Comparison of ENCODE assay signal across 8 cellular contexts in the genomic region with DNA sequence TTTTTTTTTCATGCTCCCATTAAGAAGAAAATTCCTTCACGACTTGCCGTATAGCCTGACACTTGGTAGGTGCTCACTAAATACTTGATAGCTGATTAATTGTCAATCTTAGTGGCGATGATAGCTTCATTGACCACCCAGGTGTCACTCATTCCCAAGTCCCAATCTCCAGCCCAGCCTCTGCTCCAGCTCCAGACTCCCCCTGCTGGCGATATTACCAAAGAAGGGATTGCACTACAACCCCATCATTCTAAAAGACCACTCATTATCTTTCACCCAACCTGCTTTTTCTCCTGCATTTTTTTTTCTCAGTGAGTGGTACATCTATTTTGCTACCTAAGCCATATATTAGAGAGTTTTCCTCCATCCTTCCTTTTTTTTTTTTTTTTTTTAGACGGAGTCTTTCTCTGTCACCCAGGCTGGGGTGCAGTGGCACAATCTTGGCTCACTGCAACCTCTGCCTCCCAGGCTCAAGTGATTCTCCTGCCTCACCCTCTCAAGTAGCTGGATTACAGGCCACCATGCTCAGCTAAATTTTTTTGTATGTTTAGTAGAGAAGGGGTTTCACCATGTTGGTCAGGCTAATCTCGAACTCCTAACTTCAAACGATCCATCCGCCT. TPM values are rescaled to one million over a fixed set of nuclear protein-coding genes. Genes with fewer than 3 reads are reported as not detected.
DNase-seq lines count a peak whose midpoint lies in the region; ATAC-seq and TF ChIP-seq lines count a peak whose summit lies in the region.

No MANE protein-coding gene starts in this region.

- CTCF ChIA-PET in HEK293T (lab: Yijun Ruan, JAX) = interaction anchor here (0.5 to 3.0 kb wide), 16 partner anchors 8 to 1979 kb away, joined by 3 to 21 read pairs (median 5); no protein-coding TSS in a partner anchor

- TF ChIP-seq CTCF in fibroblast of villous mesenchyme (IDR thresholded peaks at IDR 0.05; ENCODE audit: insufficient read depth, low read depth, low read length) = peak; percentile 83
- peak; percentile 69 for TF ChIP-seq CTCF in psoas muscle (IDR thresholded peaks at IDR 0.05)

- H3K9me3 ChIP-seq in psoas muscle = no peaks in the 10 kb centered on the region

- H3K27me3 ChIP-seq in psoas muscle (ENCODE audit: insufficient read depth in 3 of 3, low read length in 2 of 3) = peaks cover 0 to 3% (median 0%) of the 10 kb centered on the region in 3 donors

- ATAC-seq in psoas muscle = peak in 3 of 4 donors; percentile 52 to 73 (median 57)
- no peak for ATAC-seq in HG03460 (IDR thresholded peaks at IDR 0.05; ENCODE audit: unreplicated experiment)

- H3K4me1 ChIP-seq in psoas muscle = no peaks in the 10 kb centered on the region

- H3K36me3 ChIP-seq in psoas muscle (ENCODE audit: insufficient read depth in 1 of 2, low read depth in 1 of 2) = no peaks in the 10 kb centered on the region

- POLR2A ChIA-PET in HEK293T (lab: Yijun Ruan, JAX) = interaction anchor here (1.2 kb wide), 1 partner anchor 20 kb away, joined by 3 read pairs; no protein-coding TSS in a partner anchor

- WGBS in psoas muscle, 3 donors = 47 to 51% (median 50%) methylated on average over 8 of the region's 8 CpGs

- H3K27ac ChIP-seq in psoas muscle = no peak overlapping the region

- intact Hi-C loops in psoas muscle (cut with DNase I) = loop anchor here in 1 of 2 donors (5.0 kb wide), 2 partner anchors 244 to 274 kb away; no protein-coding TSS in a partner anchor

- peak; percentile 36 for DNase-seq in DMS153 treated with DMSO at 0.1 percent for 48 hours (lab: John Stamatoyannopoulos, UW; ENCODE audit: unreplicated experiment)
- no peak for DNase-seq in DMS153 (lab: John Stamatoyannopoulos, UW)
- peak; percentile 70 for DNase-seq in HEK293T (ENCODE audit: extremely low spot score)
- DNase-seq in NCI-H460 (ENCODE audit: extremely low read depth, low read depth) = peak; percentile 48
- DNase-seq in activated CD8-positive, alpha-beta memory T cell treated with anti-CD3 and anti-CD28 coated beads, Interleukin-2, amount 50 U/mL, for 48 hours = peak; percentile 67
- peak; percentile 45 for DNase-seq in fibroblast of villous mesenchyme (ENCODE audit: low read depth)
- no peak for DNase-seq in psoas muscle

- no peak overlapping the region for H3K4me3 ChIP-seq in fibroblast of villous mesenchyme (ENCODE audit: low read depth, low read length)
- H3K4me3 ChIP-seq in psoas muscle = no peak overlapping the region

TF ChIP-seq in HEK293T, 16 proteins besides CTCF, POLR2A, EP300 and RAD21:
- TF ChIP-seq, protein P1, sequence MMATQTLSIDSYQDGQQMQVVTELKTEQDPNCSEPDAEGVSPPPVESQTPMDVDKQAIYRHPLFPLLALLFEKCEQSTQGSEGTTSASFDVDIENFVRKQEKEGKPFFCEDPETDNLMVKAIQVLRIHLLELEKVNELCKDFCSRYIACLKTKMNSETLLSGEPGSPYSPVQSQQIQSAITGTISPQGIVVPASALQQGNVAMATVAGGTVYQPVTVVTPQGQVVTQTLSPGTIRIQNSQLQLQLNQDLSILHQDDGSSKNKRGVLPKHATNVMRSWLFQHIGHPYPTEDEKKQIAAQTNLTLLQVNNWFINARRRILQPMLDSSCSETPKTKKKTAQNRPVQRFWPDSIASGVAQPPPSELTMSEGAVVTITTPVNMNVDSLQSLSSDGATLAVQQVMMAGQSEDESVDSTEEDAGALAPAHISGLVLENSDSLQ (IDR thresholded peaks at IDR 0.05) = peak; percentile 94
- TF ChIP-seq ARNT (IDR thresholded peaks at IDR 0.05) (no peak), SUZ12 (IDR thresholded peaks at IDR 0.05) (no peak)

RNA-seq across cellular contexts. Expression of gene COMMD2, which starts 19.5 kb away (rescaled TPM):
- 38.2 and 43.4 TPM in 2 replicates for total RNA-seq in NCI-H460 (2014; rRNA removed; shearing (Covaris generic))
- polyA plus RNA-seq in NCI-H460 (2014; cell fraction: nucleus; rRNA removed) = 20.3 and 32.7 TPM in 2 replicates
- total RNA-seq in fibroblast of villous mesenchyme (28.3 and 34.5 TPM in 2 replicates), psoas muscle (10 to 100 TPM; 11.6 to 22.8 (median 15.1) TPM)
- 10 to 100 TPM in 2 of 3 donors, 1 to 10 TPM in 1; 7.7 to 19.1 (median 11.1) TPM for polyA plus RNA-seq in psoas muscle

RNA-seq across cellular contexts. Expression of gene ANKUB1, which starts 20.6 kb away (rescaled TPM):
- total RNA-seq in NCI-H460 (2014; rRNA removed; shearing (Covaris generic)) = not detected in 2 replicates
- not detected in 2 replicates for polyA plus RNA-seq in NCI-H460 (2014; cell fraction: nucleus; rRNA removed)
- total RNA-seq in fibroblast of villous mesenchyme = not detected in 2 replicates
- not detected for total RNA-seq in psoas muscle
- 1 to 10 TPM in 1 of 3 donors, not detected in 2; 2.9 TPM for polyA plus RNA-seq in psoas muscle

RNA-seq across cellular contexts. Expression of gene RNF13, which starts 41.3 kb away (rescaled TPM):
- total RNA-seq in NCI-H460 (2014; rRNA removed; shearing (Covaris generic)) = 63.7 and 70.8 TPM in 2 replicates
- polyA plus RNA-seq in NCI-H460 (2014; cell fraction: nucleus; rRNA removed) = 23.9 and 28.5 TPM in 2 replicates
- total RNA-seq in fibroblast of villous mesenchyme = 48.3 and 77.3 TPM in 2 replicates
- 10 to 100 TPM; 39.8 to 51.0 (median 43.9) TPM for total RNA-seq in psoas muscle
- 10 to 100 TPM; 21.7 to 44.0 (median 32.9) TPM for polyA plus RNA-seq in psoas muscle

Comparison
In these comparisons a context has a peak if more than half of its experiments do, and no peak if none do; other contexts are left out.
1. DNase-seq: peak in DMS153 treated with DMSO at 0.1 percent for 48 hours (single experiment), HEK293T (single experiment), NCI-H460 (single experiment), activated CD8-positive, alpha-beta memory T cell treated with anti-CD3 and anti-CD28 coated beads, Interleukin-2, amount 50 U/mL, for 48 hours (single experiment) and fibroblast of villous mesenchyme (single experiment); none in DMS153 (single experiment) and psoas muscle (0 of 2).